In genomic region chr18:9860682-9861081, GRCh38 we compare ENCODE assay signal across 23 cellular contexts. TPM values are rescaled to one million over a fixed set of nuclear protein-coding genes. Genes with fewer than 3 reads are reported as not detected.
"Had no signal": no experiment of that assay in that cellular context is flagged by ENCODE, and none has a peak within 500 bp of the region (broad histone marks: within the 10 kb centered on the region; RNA-seq: fewer than 3 reads in every experiment).

No MANE protein-coding gene starts in this region.

- H3K4me1 ChIP-seq: parathyroid adenoma, prostate gland, right lobe of liver had no signal

- H3K4me3 ChIP-seq: coronary artery, prostate gland, right lobe of liver, tibial artery, upper lobe of left lung, vagina had no signal

- H2AFZ ChIP-seq: parathyroid adenoma had no signal

- ATAC-seq: right lobe of liver had no signal

- H3K4me1 Mint-ChIP-seq: endodermal cell, mesothelial cell of epicardium, natural killer cell had no signal

- H3K9me3 ChIP-seq: prostate gland, right lobe of liver, tibial artery, vagina had no signal

- H3K9ac ChIP-seq: parathyroid adenoma had no signal

- H3K79me2 ChIP-seq: parathyroid adenoma had no signal

- H3K27ac Mint-ChIP-seq: endodermal cell; mesothelial cell of epicardium; natural killer cell; stimulated activated memory B cell treated with anti-CD40 and anti-IgM and Interleukin-4, amounts not matched to agents 10 μg/mL and 1 μg/mL and 100 μg/mL, for 72 hours; stimulated activated naive CD8-positive, alpha-beta T cell treated with anti-CD3 and anti-CD28 coated beads, Interleukin-15, Interleukin-2, amounts not matched to agents 100 ng/mL and 50 ng/mL, for 24 hours had no signal

- H3K27ac ChIP-seq: coronary artery, parathyroid adenoma, prostate gland, right lobe of liver, tibial artery, vagina had no signal

- H3K27me3 Mint-ChIP-seq: stimulated activated memory B cell treated with anti-CD40 and anti-IgM and Interleukin-4, amounts not matched to agents 10 μg/mL and 1 μg/mL and 100 μg/mL, for 72 hours had no signal

- H3K4me3 Mint-ChIP-seq: endodermal cell; mesothelial cell of epicardium; natural killer cell; neural crest cell; stimulated activated memory B cell treated with anti-CD40 and anti-IgM and Interleukin-4, amounts not matched to agents 10 μg/mL and 1 μg/mL and 100 μg/mL, for 72 hours; stimulated activated naive CD8-positive, alpha-beta T cell treated with anti-CD3 and anti-CD28 coated beads, Interleukin-15, Interleukin-2, amounts not matched to agents 100 ng/mL and 50 ng/mL, for 24 hours had no signal

- H3K27me3 ChIP-seq: right lobe of liver, tibial artery, upper lobe of left lung, vagina had no signal

- H3K36me3 ChIP-seq: prostate gland, right lobe of liver, vagina had no signal

- DNase-seq: effector CD4-positive, alpha-beta T cell; endodermal cell; foreskin melanocyte; head of caudate nucleus; hippocampal formation; natural killer cell; nucleus accumbens; right lobe of liver; stimulated activated CD4-positive, alpha-beta T cell treated with anti-CD3 and anti-CD28 coated beads, Interleukin-4, amount 100 ng/mL, for 24 hours; tibial artery; upper lobe of left lung had no signal

RNA-seq across cellular contexts. Expression of gene TXNDC2, which starts 25.1 kb away (rescaled TPM):
- total RNA-seq: endodermal cell, kidney epithelial cell, mesothelial cell of epicardium, mucosa of gallbladder, myocyte, natural killer cell, neural crest cell, renal cortical epithelial cell, right lobe of liver had no signal
